ENCODE assay signal across 22 cellular contexts in genomic region chr5:54993318-54993717, GRCh38. TPM values are rescaled to one million over a fixed set of nuclear protein-coding genes. Genes with fewer than 3 reads are reported as not detected.
A peak's percentile ranks its signal among the peaks of the same experiment; 100 is the strongest.
DNase-seq lines count a peak whose midpoint lies in the region; ATAC-seq and TF ChIP-seq lines count a peak whose summit lies in the region.
"Had no signal": no experiment of that assay in that cellular context is flagged by ENCODE, and none has a peak within 500 bp of the region (broad histone marks: within the 10 kb centered on the region; RNA-seq: fewer than 3 reads in every experiment).

No MANE protein-coding gene starts in this region.

- no peaks in the 10 kb centered on the region for H3K79me1 ChIP-seq in IMR-90 (ENCODE audit: low read depth in 1 of 2, low read length in 2 of 2)

- H2BK15ac ChIP-seq in IMR-90 (ENCODE audit: low read depth, low read length) = no peak overlapping the region

- ATAC-seq in IMR-90 (ENCODE audit: low read depth) (peak; percentile 44), body of pancreas (no peak), GM19351 (IDR thresholded peaks at IDR 0.05; ENCODE audit: unreplicated experiment) (no peak)
- ATAC-seq: HCT116 had no signal

- H3K27ac Mint-ChIP-seq in immature natural killer cell = peak overlapping the region; percentile 39 to 92 (median 78)
- H3K27ac Mint-ChIP-seq: activated CD4-positive, alpha-beta T cell treated with anti-CD3 and anti-CD28 coated beads, Interleukin-2, amount 10 ng/mL, durations not matched to agents 7 days and 5 days; activated T-helper 1 cell treated with anti-CD3 and anti-CD28 coated beads, Interleukin-12 subunit alpha, Interleukin-12 subunit beta, Interleukin-2, Interleukin-4 antibody, amounts not matched to agents 30 ng/mL and 10 ng/mL and 1 ng/mL, durations not matched to agents 14 hours and 24 hours and 36 hours had no signal

- POLR2A ChIA-PET in IMR-90 (lab: Charles Lee; ENCODE audit: unreplicated experiment) = no interaction called here

- H3K23ac ChIP-seq in IMR-90 (ENCODE audit: low read depth, low read length) = no peak overlapping the region

- H3K4me1 Mint-ChIP-seq in immature natural killer cell = peaks cover 64 to 85% of the 10 kb centered on the region in 2 donors

- CTCF ChIA-PET in IMR-90 (lab: Yijun Ruan, JAX) = no interaction called here

- no peak overlapping the region for H4K91ac ChIP-seq in IMR-90 (ENCODE audit: insufficient read depth, low read depth, low read length)

- intact Hi-C loops in IMR-90 (cut with micrococcal nuclease) = no loop called here
- intact Hi-C loops in body of pancreas (cut with DNase I) = no loop called here

- in situ Hi-C loops in IMR-90 (cut with MboI; ENCODE audit: low sequenced_read_pairs) = no loop called here

- H3K27ac ChIP-seq in IMR-90 (ENCODE audit: insufficient read depth, low read length) (no peak overlapping the region), body of pancreas (no peak overlapping the region), substantia nigra (ENCODE audit: low read depth, low read length, poor library complexity, severe bottlenecking) (no peak overlapping the region)
- H3K27ac ChIP-seq: epithelial cell of prostate had no signal

- DNase-seq in AG10803 (ENCODE audit: low read depth) = peak; percentile 33
- peak; percentile 38 for DNase-seq in IMR-90
- DNase-seq in amniotic epithelial cell (ENCODE audit: low read depth) = peak; percentile 53
- DNase-seq in immature natural killer cell = no peak
- DNase-seq in body of pancreas = no peak
- DNase-seq in substantia nigra (lab: John Stamatoyannopoulos, UW) = no peak
- DNase-seq in superior temporal gyrus (ENCODE audit: extremely low spot score) = no peak
- DNase-seq: activated CD4-positive, alpha-beta T cell treated with anti-CD3 and anti-CD28 coated beads, Interleukin-2, amount 10 ng/mL, durations not matched to agents 7 days and 5 days; glutamatergic neuron; KBM-7; kidney; NCI-H1048; SHP77; stimulated activated CD4-positive, alpha-beta T cell treated with anti-CD3 and anti-CD28 coated beads, Interleukin-4, amount 100 ng/mL, for 24 hours; trophoblast cell had no signal

- H3K4ac ChIP-seq in IMR-90 (ENCODE audit: low read depth, low read length) = no peak overlapping the region

- H3K4me2 ChIP-seq in IMR-90 (ENCODE audit: low read depth, low read length) = peak overlapping the region; percentile 43; the same call in 1 of the 2 replicates

- H4K5ac ChIP-seq in IMR-90 (ENCODE audit: low read depth, low read length) = no peak overlapping the region

- H3K36me3 Mint-ChIP-seq in immature natural killer cell = peaks cover 0 to 4% (median 0%) of the 10 kb centered on the region in 3 donors

- TF ChIP-seq POLR2A in IMR-90 (IDR thresholded peaks at IDR 0.05; ENCODE audit: low read depth, low read length) (no peak), body of pancreas (IDR thresholded peaks at IDR 0.05) (no peak)

- H3K56ac ChIP-seq in IMR-90 (ENCODE audit: extremely low read depth, insufficient read depth, low read length) = no peak overlapping the region

- peak overlapping the region; percentile 1 to 57 (median 26) for H3K4me3 Mint-ChIP-seq in immature natural killer cell
- H3K4me3 Mint-ChIP-seq: activated CD4-positive, alpha-beta T cell treated with anti-CD3 and anti-CD28 coated beads, Interleukin-2, amount 10 ng/mL, durations not matched to agents 7 days and 5 days; activated T-helper 1 cell treated with anti-CD3 and anti-CD28 coated beads, Interleukin-12 subunit alpha, Interleukin-12 subunit beta, Interleukin-2, Interleukin-4 antibody, amounts not matched to agents 30 ng/mL and 10 ng/mL and 1 ng/mL, durations not matched to agents 14 hours and 24 hours and 36 hours had no signal

- no peaks in the 10 kb centered on the region for H3K9me3 ChIP-seq in IMR-90 (ENCODE audit: control insufficient read depth, insufficient read depth, low read length)
- H3K9me3 ChIP-seq in body of pancreas = no peaks in the 10 kb centered on the region

- no peaks in the 10 kb centered on the region for H4K20me1 ChIP-seq in IMR-90 (ENCODE audit: insufficient read depth, low read length)

- no peak overlapping the region for H4K8ac ChIP-seq in IMR-90 (ENCODE audit: low read depth in 2 of 2, low read length in 2 of 2)

- H3K27me3 Mint-ChIP-seq in immature natural killer cell (ENCODE audit: low read depth in 3 of 3) = peaks cover 0 to 2% (median 1%) of the 10 kb centered on the region in 3 donors

- TF ChIP-seq CTCF in AG10803 (conservative IDR thresholded peaks at IDR 0.05; ENCODE audit: low read length) (no peak), IMR-90 (conservative IDR thresholded peaks at IDR 0.05; ENCODE audit: low read depth, low read length) (no peak), body of pancreas (IDR thresholded peaks at IDR 0.05) (no peak)

- H3K9me1 ChIP-seq in IMR-90 (ENCODE audit: insufficient read depth, low read length) = peaks cover 4% of the 10 kb centered on the region

- H3K36me3 ChIP-seq in IMR-90 (ENCODE audit: control insufficient read depth, insufficient read depth, low read length) (no peaks in the 10 kb centered on the region), body of pancreas (replicated peaks in 1 of 2; ENCODE audit: insufficient read depth in 1 of 2, low read depth in 2 of 2) (no peaks in the 10 kb centered on the region)

- no peak overlapping the region for H3K18ac ChIP-seq in IMR-90 (ENCODE audit: low read depth, low read length)

- H2BK120ac ChIP-seq in IMR-90 (ENCODE audit: low read depth, low read length) = no peak overlapping the region

- H2BK5ac ChIP-seq in IMR-90 (ENCODE audit: low read depth, low read length, poor library complexity, severe bottlenecking) = no peak overlapping the region

- H3K4me1 ChIP-seq in IMR-90 (ENCODE audit: control insufficient read depth, insufficient read depth, low read length) (peaks cover 2% of the 10 kb centered on the region; the same call in 1 of the 2 replicates), body of pancreas (no peaks in the 10 kb centered on the region)

- H2AK9ac ChIP-seq in IMR-90 (replicated peaks; ENCODE audit: low read depth, low read length, poor library complexity) = no peak overlapping the region

- no peak for TF ChIP-seq RAD21 in IMR-90 (IDR thresholded peaks at IDR 0.05; ENCODE audit: low read length)

- BruUV-seq in IMR-90 (replicated peaks; lab: Mats Ljungman, UMichigan) = no TSS peak

- H2AK5ac ChIP-seq in IMR-90 (ENCODE audit: low read depth, low read length) = no peak overlapping the region

- no peaks in the 10 kb centered on the region for H3K9me3 Mint-ChIP-seq in immature natural killer cell

- no peak overlapping the region for H3K9ac ChIP-seq in IMR-90 (ENCODE audit: low read depth, low read length)

- no peak overlapping the region for H2AFZ ChIP-seq in IMR-90 (replicated peaks; ENCODE audit: low read length, poor library complexity)

- WGBS in IMR-90 (ENCODE audit: extremely low coverage in 2 of 2, insufficient read length in 1 of 2), 2 experiments = no CpG with 5 or more reads among the region's 2 CpGs
- WGBS in body of pancreas, 2 donors = 30 to 34% methylated on average over 2 of the region's 2 CpGs

- H3K27me3 ChIP-seq in IMR-90 (ENCODE audit: control insufficient read depth, insufficient read depth, low read length) (no peaks in the 10 kb centered on the region), body of pancreas (no peaks in the 10 kb centered on the region)

- H3K14ac ChIP-seq in IMR-90 (replicated peaks; ENCODE audit: low read depth, low read length) = no peak overlapping the region

- H3K4me3 ChIP-seq in AG10803 (ENCODE audit: low read length) (no peak overlapping the region), IMR-90 (ENCODE audit: insufficient read depth, low read depth, low read length) (no peak overlapping the region), body of pancreas (no peak overlapping the region)

- H2BK20ac ChIP-seq in IMR-90 (ENCODE audit: low read depth, low read length) = no peak overlapping the region

- dilution Hi-C loops in IMR-90 (cut with HindIII; ENCODE audit: low sequenced_read_pairs, unreplicated experiment) = no loop called here

TF ChIP-seq in IMR-90, 13 proteins besides CTCF, POLR2A, EP300 and RAD21 (continues in another document):
- TF ChIP-seq NFE2L2 (IDR thresholded peaks at IDR 0.05; ENCODE audit: low read depth, low read length) = no peak
- TF ChIP-seq CEBPB (IDR thresholded peaks at IDR 0.05; ENCODE audit: low read depth, low read length) = no peak
- TF ChIP-seq SMC3 (IDR thresholded peaks at IDR 0.05; ENCODE audit: low read depth, low read length) = no peak
- TF ChIP-seq, protein P1, sequence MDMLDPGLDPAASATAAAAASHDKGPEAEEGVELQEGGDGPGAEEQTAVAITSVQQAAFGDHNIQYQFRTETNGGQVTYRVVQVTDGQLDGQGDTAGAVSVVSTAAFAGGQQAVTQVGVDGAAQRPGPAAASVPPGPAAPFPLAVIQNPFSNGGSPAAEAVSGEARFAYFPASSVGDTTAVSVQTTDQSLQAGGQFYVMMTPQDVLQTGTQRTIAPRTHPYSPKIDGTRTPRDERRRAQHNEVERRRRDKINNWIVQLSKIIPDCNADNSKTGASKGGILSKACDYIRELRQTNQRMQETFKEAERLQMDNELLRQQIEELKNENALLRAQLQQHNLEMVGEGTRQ (IDR thresholded peaks at IDR 0.05; ENCODE audit: low read depth, low read length) = no peak
- no peak for TF ChIP-seq CHD1 (IDR thresholded peaks at IDR 0.05; ENCODE audit: low read depth, low read length)
- TF ChIP-seq, protein P2, sequence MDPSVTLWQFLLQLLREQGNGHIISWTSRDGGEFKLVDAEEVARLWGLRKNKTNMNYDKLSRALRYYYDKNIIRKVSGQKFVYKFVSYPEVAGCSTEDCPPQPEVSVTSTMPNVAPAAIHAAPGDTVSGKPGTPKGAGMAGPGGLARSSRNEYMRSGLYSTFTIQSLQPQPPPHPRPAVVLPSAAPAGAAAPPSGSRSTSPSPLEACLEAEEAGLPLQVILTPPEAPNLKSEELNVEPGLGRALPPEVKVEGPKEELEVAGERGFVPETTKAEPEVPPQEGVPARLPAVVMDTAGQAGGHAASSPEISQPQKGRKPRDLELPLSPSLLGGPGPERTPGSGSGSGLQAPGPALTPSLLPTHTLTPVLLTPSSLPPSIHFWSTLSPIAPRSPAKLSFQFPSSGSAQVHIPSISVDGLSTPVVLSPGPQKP (IDR thresholded peaks at IDR 0.05; ENCODE audit: borderline replicate concordance, low read depth, low read length) = no peak
- no peak for TF ChIP-seq MXI1 (IDR thresholded peaks at IDR 0.05; ENCODE audit: borderline replicate concordance, low read depth, low read length)

RNA-seq across cellular contexts. Expression of gene ESM1, which starts 7.9 kb away (rescaled TPM):
- total RNA-seq in IMR-90 (2012; rRNA removed) (8.9 and 10.2 TPM in 2 replicates), body of pancreas (under 1 TPM in 1 of 2 donors, not detected in 1; 0.52 TPM)
- polyA plus RNA-seq in IMR-90 (2012; rRNA removed) (5.6 and 7.1 TPM in 2 replicates), immature natural killer cell (under 1 TPM in 2 of 3 donors, not detected in 1; 0.74 to 0.96 TPM)
- 2.3 and 4.2 TPM in 2 replicates for polyA plus RNA-seq in IMR-90 (2012; cell fraction: cytosol; rRNA removed)
- 0.29 and 1.0 TPM in 2 replicates for polyA plus RNA-seq in IMR-90 (2012; cell fraction: nucleus; rRNA removed; ENCODE audit: low replicate concordance)
- total RNA-seq: activated CD4-positive, alpha-beta T cell treated with anti-CD3 and anti-CD28 coated beads, Interleukin-2, amount 10 ng/mL, durations not matched to agents 7 days and 5 days; activated T-helper 1 cell treated with anti-CD3 and anti-CD28 coated beads, Interleukin-12 subunit alpha, Interleukin-12 subunit beta, Interleukin-2, Interleukin-4 antibody, amounts not matched to agents 30 ng/mL and 10 ng/mL and 1 ng/mL, durations not matched to agents 14 hours and 24 hours and 36 hours; chondrocyte; mononuclear cell had no signal

RNA-seq across cellular contexts. Expression of gene GZMK, which starts 30.7 kb away (rescaled TPM):
- total RNA-seq in IMR-90 (2012; rRNA removed) = not detected in 2 replicates
- polyA plus RNA-seq in IMR-90 (2012; rRNA removed) = not detected in 2 replicates
- not detected in 2 replicates for polyA plus RNA-seq in IMR-90 (2012; cell fraction: cytosol; rRNA removed)
- polyA plus RNA-seq in IMR-90 (2012; cell fraction: nucleus; rRNA removed; ENCODE audit: low replicate concordance) = not detected in 2 replicates
- polyA plus RNA-seq in immature natural killer cell = 100 to 1,000 TPM; 175 to 260 (median 257) TPM
- under 1 TPM in 1 of 2 donors, not detected in 1; 0.78 TPM for total RNA-seq in body of pancreas
- total RNA-seq: chondrocyte, osteoblast had no signal

Comparison
In these comparisons a context has a peak if more than half of its experiments do, and no peak if none do; other contexts are left out.
1. DNase-seq: peak in AG10803 (single experiment), IMR-90 (single experiment) and amniotic epithelial cell (single experiment); none in immature natural killer cell (0 of 3), body of pancreas (0 of 4), substantia nigra (0 of 49) and superior temporal gyrus (single experiment).